23 cellular contexts compared by ENCODE assay signal in the genomic region with DNA sequence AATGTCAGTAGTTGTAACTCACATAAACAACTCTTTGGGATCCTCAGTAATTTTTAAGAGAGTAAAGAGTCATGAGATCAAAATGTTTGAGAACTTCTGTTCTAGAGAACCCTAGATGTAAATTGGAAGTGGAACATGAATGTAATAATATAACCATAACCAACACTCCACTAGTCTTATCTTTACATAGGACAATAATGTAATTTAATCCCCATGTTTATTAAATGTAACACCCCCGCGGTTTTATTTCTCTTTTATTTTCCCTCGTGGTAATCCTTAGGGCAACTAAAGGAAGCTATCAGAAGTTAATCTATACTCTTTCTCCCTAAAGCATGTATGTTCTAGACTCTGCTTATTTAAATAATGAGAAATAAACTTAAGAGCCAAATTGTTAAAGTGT.
"Had no signal": no experiment of that assay in that cellular context is flagged by ENCODE, and none has a peak within 500 bp of the region (broad histone marks: within the 10 kb centered on the region; RNA-seq: fewer than 3 reads in every experiment).

No MANE protein-coding gene starts in this region.

- H3K9me3 ChIP-seq: adrenal gland, gastrocnemius medialis, pancreas, psoas muscle, right atrium auricular region, spleen, thoracic aorta had no signal

- H3K4me3 ChIP-seq: adrenal gland, gastrocnemius medialis, pancreas, psoas muscle, right atrium auricular region, spleen, thoracic aorta had no signal

- H3K27ac ChIP-seq: adrenal gland, gastrocnemius medialis, pancreas, psoas muscle, right atrium auricular region, spleen, thoracic aorta had no signal

- ATAC-seq: esophagus mucosa; gastrocnemius medialis; left ventricle myocardium superior; natural killer cell treated with Interleukin-12 subunit alpha and Interleukin-12 subunit beta and Interleukin-15 and Interleukin-18, amount 100 ng/mL, for 72 hours; pancreas; psoas muscle had no signal

- H3K36me3 Mint-ChIP-seq: natural killer cell treated with Interleukin-12 subunit alpha and Interleukin-12 subunit beta and Interleukin-15 and Interleukin-18, amount 100 ng/mL, for 72 hours; type B pancreatic cell had no signal

- H3K36me3 ChIP-seq: adrenal gland, gastrocnemius medialis, pancreas, right atrium auricular region, thoracic aorta had no signal

- DNase-seq: activated CD4-positive, alpha-beta T cell treated with anti-CD3 and anti-CD28 coated beads, Interleukin-2, amount 10 ng/mL, durations not matched to agents 7 days and 5 days; activated effector memory CD4-positive, alpha-beta T cell treated with anti-CD3 and anti-CD28 coated beads, Interleukin-2, amount 50 U/mL, for 16 hours; activated T-cell treated with anti-CD3 and anti-CD28 coated beads, Interleukin-2, amount 50 U/mL, for 48 hours; adrenal gland; central memory CD4-positive, alpha-beta T cell; dermis blood vessel endothelial cell; effector CD8-positive, alpha-beta T cell; gastrocnemius medialis; hippocampal formation; left ventricle myocardium superior; mammary epithelial cell; midbrain; pancreas; psoas muscle; spleen; stimulated activated CD4-positive, alpha-beta T cell treated with anti-CD3 and anti-CD28 coated beads, Interleukin-4, amount 100 ng/mL, for 1 hour; stimulated activated naive CD4-positive, alpha-beta T cell treated with Interleukin-2 at 50 U/mL for 16 hours had no signal

- H3K27me3 Mint-ChIP-seq: activated CD4-positive, alpha-beta T cell treated with anti-CD3 and anti-CD28 coated beads, Interleukin-2, amount 10 ng/mL, durations not matched to agents 7 days and 5 days; activated naive CD8-positive, alpha-beta T cell; natural killer cell treated with Interleukin-12 subunit alpha and Interleukin-12 subunit beta and Interleukin-15 and Interleukin-18, amount 100 ng/mL, for 72 hours; type B pancreatic cell had no signal

- H3K27me3 ChIP-seq: adrenal gland, gastrocnemius medialis, pancreas, right atrium auricular region, spleen had no signal

- H3K9me3 Mint-ChIP-seq: activated CD4-positive, alpha-beta T cell treated with anti-CD3 and anti-CD28 coated beads, Interleukin-2, amount 10 ng/mL, durations not matched to agents 7 days and 5 days; natural killer cell treated with Interleukin-12 subunit alpha and Interleukin-12 subunit beta and Interleukin-15 and Interleukin-18, amount 100 ng/mL, for 72 hours; type B pancreatic cell had no signal

- H3K27ac Mint-ChIP-seq: activated CD4-positive, alpha-beta T cell treated with anti-CD3 and anti-CD28 coated beads, Interleukin-2, amount 10 ng/mL, durations not matched to agents 7 days and 5 days; natural killer cell treated with Interleukin-12 subunit alpha and Interleukin-12 subunit beta and Interleukin-15 and Interleukin-18, amount 100 ng/mL, for 72 hours; type B pancreatic cell had no signal

- H3K4me3 Mint-ChIP-seq: activated CD4-positive, alpha-beta T cell treated with anti-CD3 and anti-CD28 coated beads, Interleukin-2, amount 10 ng/mL, durations not matched to agents 7 days and 5 days; activated naive CD8-positive, alpha-beta T cell; natural killer cell treated with Interleukin-12 subunit alpha and Interleukin-12 subunit beta and Interleukin-15 and Interleukin-18, amount 100 ng/mL, for 72 hours; type B pancreatic cell had no signal
